8 cellular contexts compared by ENCODE assay signal in genomic region chr7:148697950-148698396, GRCh38. TPM values are rescaled to one million over a fixed set of nuclear protein-coding genes. Genes with fewer than 3 reads are reported as not detected.
A peak's percentile ranks its signal among the peaks of the same experiment; 100 is the strongest.
DNase-seq lines count a peak whose midpoint lies in the region; ATAC-seq and TF ChIP-seq lines count a peak whose summit lies in the region.

No MANE protein-coding gene starts in this region.

- WGBS in urinary bladder = 2% methylated on average over 18 of the region's 18 CpGs

- H3K4me1 ChIP-seq in mononuclear cell (ENCODE audit: insufficient read depth, low read length) (peaks cover 32% of the 10 kb centered on the region), urinary bladder (ENCODE audit: insufficient read depth) (peaks cover 1% of the 10 kb centered on the region)

- ATAC-seq in GM19397 (IDR thresholded peaks at IDR 0.05; ENCODE audit: unreplicated experiment) = peak; percentile 0

- H3K27me3 ChIP-seq in mononuclear cell (ENCODE audit: insufficient read depth, low read length) = no peaks in the 10 kb centered on the region

- H3K4me3 ChIP-seq in AG09309 (ENCODE audit: control insufficient read depth, low read depth, low read length) = peak overlapping the region; percentile 56
- peak overlapping the region; percentile 78 for H3K4me3 ChIP-seq in cardiac fibroblast (replicated peaks in 1 of 2; ENCODE audit: low read depth in 2 of 2, low read length in 2 of 2)
- H3K4me3 ChIP-seq in mononuclear cell (ENCODE audit: low read length) = peak overlapping the region; percentile 82
- peak overlapping the region; percentile 99 for H3K4me3 ChIP-seq in urinary bladder (ENCODE audit: low read depth, low read length)

- H3K27ac ChIP-seq in urinary bladder (ENCODE audit: low read depth) = peak overlapping the region; percentile 99

- TF ChIP-seq CTCF in AG09309 (IDR thresholded peaks at IDR 0.05; ENCODE audit: control insufficient read depth, insufficient read depth, low read depth, low read length, missing control alignments) (no peak), cardiac fibroblast (IDR thresholded peaks at IDR 0.05; ENCODE audit: low read depth, low read length) (no peak)

- H3K9me3 ChIP-seq in mononuclear cell (ENCODE audit: low read depth, low read length) = no peaks in the 10 kb centered on the region

- H3K36me3 ChIP-seq in urinary bladder (ENCODE audit: insufficient read depth) = no peaks in the 10 kb centered on the region

- no peak for DNase-seq in AG09309 (ENCODE audit: low read depth)
- DNase-seq in NCI-H1092 treated with DMSO at 0.1 percent for 48 hours (lab: John Stamatoyannopoulos, UW) = peak; percentile 68
- peak in 1 of 2 donors; percentile 10 for DNase-seq in cardiac fibroblast (ENCODE audit: low read depth in 2 of 2)
- no peak for DNase-seq in GDM1 (lab: John Stamatoyannopoulos, UW)
- no peak for DNase-seq in SW 1271 (lab: John Stamatoyannopoulos, UW)

RNA-seq across cellular contexts. Expression of gene CUL1, which starts 0.7 kb away (rescaled TPM):
- total RNA-seq in mononuclear cell (35.1 TPM), urinary bladder (49.8 TPM)
- polyA plus RNA-seq in urinary bladder = 48.4 TPM
